1 cellular context compared by ENCODE assay signal in the genomic region with DNA sequence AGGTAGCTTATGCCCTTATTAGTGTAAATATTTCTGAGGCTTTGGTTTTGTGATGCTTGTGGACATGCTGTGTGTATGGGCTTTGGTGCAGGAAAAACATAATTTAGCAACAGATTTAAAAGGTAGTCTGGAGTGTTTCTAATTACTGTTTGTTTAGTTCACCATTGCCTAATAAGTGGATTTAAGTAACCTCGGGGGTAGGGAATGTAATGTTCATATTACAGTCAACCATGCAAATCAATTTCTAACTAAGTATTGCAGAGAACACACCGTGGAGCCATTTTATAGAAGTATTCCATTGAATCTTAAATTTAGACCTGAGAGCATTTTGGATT.
TF ChIP-seq lines count a peak whose summit lies in the region.

No MANE protein-coding gene starts in this region.

TF ChIP-seq in GM23338, 12 proteins besides CTCF, POLR2A, EP300 and RAD21 (continued from another document):
- TF ChIP-seq, protein P1, sequence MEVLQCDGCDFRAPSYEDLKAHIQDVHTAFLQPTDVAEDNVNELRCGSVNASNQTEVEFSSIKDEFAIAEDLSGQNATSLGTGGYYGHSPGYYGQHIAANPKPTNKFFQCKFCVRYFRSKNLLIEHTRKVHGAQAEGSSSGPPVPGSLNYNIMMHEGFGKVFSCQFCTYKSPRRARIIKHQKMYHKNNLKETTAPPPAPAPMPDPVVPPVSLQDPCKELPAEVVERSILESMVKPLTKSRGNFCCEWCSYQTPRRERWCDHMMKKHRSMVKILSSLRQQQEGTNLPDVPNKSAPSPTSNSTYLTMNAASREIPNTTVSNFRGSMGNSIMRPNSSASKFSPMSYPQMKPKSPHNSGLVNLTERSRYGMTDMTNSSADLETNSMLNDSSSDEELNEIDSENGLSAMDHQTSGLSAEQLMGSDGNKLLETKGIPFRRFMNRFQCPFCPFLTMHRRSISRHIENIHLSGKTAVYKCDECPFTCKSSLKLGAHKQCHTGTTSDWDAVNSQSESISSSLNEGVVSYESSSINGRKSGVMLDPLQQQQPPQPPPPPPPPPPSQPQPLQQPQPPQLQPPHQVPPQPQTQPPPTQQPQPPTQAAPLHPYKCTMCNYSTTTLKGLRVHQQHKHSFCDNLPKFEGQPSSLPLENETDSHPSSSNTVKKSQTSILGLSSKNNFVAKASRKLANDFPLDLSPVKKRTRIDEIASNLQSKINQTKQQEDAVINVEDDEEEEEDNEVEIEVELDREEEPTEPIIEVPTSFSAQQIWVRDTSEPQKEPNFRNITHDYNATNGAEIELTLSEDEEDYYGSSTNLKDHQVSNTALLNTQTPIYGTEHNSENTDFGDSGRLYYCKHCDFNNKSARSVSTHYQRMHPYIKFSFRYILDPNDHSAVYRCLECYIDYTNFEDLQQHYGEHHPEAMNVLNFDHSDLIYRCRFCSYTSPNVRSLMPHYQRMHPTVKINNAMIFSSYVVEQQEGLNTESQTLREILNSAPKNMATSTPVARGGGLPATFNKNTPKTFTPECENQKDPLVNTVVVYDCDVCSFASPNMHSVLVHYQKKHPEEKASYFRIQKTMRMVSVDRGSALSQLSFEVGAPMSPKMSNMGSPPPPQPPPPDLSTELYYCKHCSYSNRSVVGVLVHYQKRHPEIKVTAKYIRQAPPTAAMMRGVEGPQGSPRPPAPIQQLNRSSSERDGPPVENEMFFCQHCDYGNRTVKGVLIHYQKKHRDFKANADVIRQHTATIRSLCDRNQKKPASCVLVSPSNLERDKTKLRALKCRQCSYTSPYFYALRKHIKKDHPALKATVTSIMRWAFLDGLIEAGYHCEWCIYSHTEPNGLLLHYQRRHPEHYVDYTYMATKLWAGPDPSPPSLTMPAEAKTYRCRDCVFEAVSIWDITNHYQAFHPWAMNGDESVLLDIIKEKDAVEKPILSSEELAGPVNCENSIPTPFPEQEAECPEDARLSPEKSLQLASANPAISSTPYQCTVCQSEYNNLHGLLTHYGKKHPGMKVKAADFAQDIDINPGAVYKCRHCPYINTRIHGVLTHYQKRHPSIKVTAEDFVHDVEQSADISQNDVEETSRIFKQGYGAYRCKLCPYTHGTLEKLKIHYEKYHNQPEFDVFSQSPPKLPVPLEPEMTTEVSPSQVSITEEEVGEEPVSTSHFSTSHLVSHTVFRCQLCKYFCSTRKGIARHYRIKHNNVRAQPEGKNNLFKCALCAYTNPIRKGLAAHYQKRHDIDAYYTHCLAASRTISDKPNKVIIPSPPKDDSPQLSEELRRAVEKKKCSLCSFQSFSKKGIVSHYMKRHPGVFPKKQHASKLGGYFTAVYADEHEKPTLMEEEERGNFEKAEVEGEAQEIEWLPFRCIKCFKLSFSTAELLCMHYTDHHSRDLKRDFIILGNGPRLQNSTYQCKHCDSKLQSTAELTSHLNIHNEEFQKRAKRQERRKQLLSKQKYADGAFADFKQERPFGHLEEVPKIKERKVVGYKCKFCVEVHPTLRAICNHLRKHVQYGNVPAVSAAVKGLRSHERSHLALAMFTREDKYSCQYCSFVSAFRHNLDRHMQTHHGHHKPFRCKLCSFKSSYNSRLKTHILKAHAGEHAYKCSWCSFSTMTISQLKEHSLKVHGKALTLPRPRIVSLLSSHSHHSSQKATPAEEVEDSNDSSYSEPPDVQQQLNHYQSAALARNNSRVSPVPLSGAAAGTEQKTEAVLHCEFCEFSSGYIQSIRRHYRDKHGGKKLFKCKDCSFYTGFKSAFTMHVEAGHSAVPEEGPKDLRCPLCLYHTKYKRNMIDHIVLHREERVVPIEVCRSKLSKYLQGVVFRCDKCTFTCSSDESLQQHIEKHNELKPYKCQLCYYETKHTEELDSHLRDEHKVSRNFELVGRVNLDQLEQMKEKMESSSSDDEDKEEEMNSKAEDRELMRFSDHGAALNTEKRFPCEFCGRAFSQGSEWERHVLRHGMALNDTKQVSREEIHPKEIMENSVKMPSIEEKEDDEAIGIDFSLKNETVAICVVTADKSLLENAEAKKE (CRISPR knock-in tag; IDR thresholded peaks at IDR 0.05): no peak
- TF ChIP-seq CREB1 (CRISPR knock-in tag; IDR thresholded peaks at IDR 0.05; ENCODE audit: low read depth): no peak
- TF ChIP-seq, protein P2, sequence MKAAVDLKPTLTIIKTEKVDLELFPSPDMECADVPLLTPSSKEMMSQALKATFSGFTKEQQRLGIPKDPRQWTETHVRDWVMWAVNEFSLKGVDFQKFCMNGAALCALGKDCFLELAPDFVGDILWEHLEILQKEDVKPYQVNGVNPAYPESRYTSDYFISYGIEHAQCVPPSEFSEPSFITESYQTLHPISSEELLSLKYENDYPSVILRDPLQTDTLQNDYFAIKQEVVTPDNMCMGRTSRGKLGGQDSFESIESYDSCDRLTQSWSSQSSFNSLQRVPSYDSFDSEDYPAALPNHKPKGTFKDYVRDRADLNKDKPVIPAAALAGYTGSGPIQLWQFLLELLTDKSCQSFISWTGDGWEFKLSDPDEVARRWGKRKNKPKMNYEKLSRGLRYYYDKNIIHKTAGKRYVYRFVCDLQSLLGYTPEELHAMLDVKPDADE (IDR thresholded peaks at IDR 0.05): no peak
- no peak for TF ChIP-seq POLR2AphosphoS5 (IDR thresholded peaks at IDR 0.05; ENCODE audit: low read depth)
- TF ChIP-seq NANOG (IDR thresholded peaks at IDR 0.05; ENCODE audit: borderline replicate concordance): no peak
- no peak for TF ChIP-seq EZH2phosphoT487 (IDR thresholded peaks at IDR 0.05; ENCODE audit: unreplicated experiment)
- no peak for TF ChIP-seq ZNF331 (CRISPR knock-in tag; IDR thresholded peaks at IDR 0.05; ENCODE audit: low read depth)
- TF ChIP-seq EZH2 (IDR thresholded peaks at IDR 0.05; ENCODE audit: low read depth, unreplicated experiment): no peak
